Comparison of ENCODE assay signal across 2 cellular contexts in genomic region chr5:107646418-107646817, GRCh38.
TF ChIP-seq lines count a peak whose summit lies in the region.

No MANE protein-coding gene starts in this region.

TF ChIP-seq in endothelial cell of umbilical vein, 7 proteins besides CTCF, POLR2A, EP300 and RAD21:
- TF ChIP-seq MAX (IDR thresholded peaks at IDR 0.05; ENCODE audit: insufficient read depth, insufficient read length) = no peak
- no peak for TF ChIP-seq POLR2AphosphoS5 (IDR thresholded peaks at IDR 0.05; ENCODE audit: insufficient read depth, low read depth, low read length)
- no peak for TF ChIP-seq MYC (IDR thresholded peaks at IDR 0.05; ENCODE audit: low read depth, low read length)
- no peak for TF ChIP-seq JUN (IDR thresholded peaks at IDR 0.05; ENCODE audit: borderline replicate concordance, insufficient read depth, insufficient read length, low read depth)
- no peak for TF ChIP-seq FOS (IDR thresholded peaks at IDR 0.05; ENCODE audit: borderline replicate concordance, insufficient read depth, low read length)
- TF ChIP-seq EZH2 (IDR thresholded peaks at IDR 0.05; ENCODE audit: borderline replicate concordance, low read depth, low read length, severe bottlenecking) = no peak
- no peak for TF ChIP-seq GATA2 (IDR thresholded peaks at IDR 0.05; ENCODE audit: insufficient read depth, insufficient read length, low read depth, low read length)

TF ChIP-seq in SK-N-SH, 30 proteins besides CTCF, POLR2A, EP300 and RAD21:
- TF ChIP-seq EZH2phosphoT487 (IDR thresholded peaks at IDR 0.05; ENCODE audit: borderline replicate concordance, low read depth) (no peak), REST (IDR thresholded peaks at IDR 0.05; ENCODE audit: low read depth, low read length) (no peak), RFX5 (IDR thresholded peaks at IDR 0.05; ENCODE audit: low read length) (no peak), USF1 (IDR thresholded peaks at IDR 0.05; ENCODE audit: borderline replicate concordance, low read depth) (no peak), FOXJ3 (CRISPR knock-in tag; IDR thresholded peaks at IDR 0.05) (no peak), GATA2 (CRISPR knock-in tag; IDR thresholded peaks at IDR 0.05) (no peak), RCOR1 (IDR thresholded peaks at IDR 0.05; ENCODE audit: low read length) (no peak), TCF12 (IDR thresholded peaks at IDR 0.05) (no peak)
